Comparison of ENCODE assay signal across 22 cellular contexts in genomic region chr2:167640096-167640495, GRCh38.
"Had no signal": no experiment of that assay in that cellular context is flagged by ENCODE, and none has a peak within 500 bp of the region (broad histone marks: within the 10 kb centered on the region; RNA-seq: fewer than 3 reads in every experiment).

No MANE protein-coding gene starts in this region.

- H3K36me3 ChIP-seq: colonic mucosa, esophagus muscularis mucosa, esophagus squamous epithelium, gastrocnemius medialis, gastroesophageal sphincter, heart left ventricle, heart right ventricle had no signal

- H3K27me3 ChIP-seq: colonic mucosa, dorsolateral prefrontal cortex, esophagus muscularis mucosa, esophagus squamous epithelium, foreskin keratinocyte, gastrocnemius medialis, gastroesophageal sphincter, heart left ventricle, heart right ventricle had no signal

- H3K4me1 ChIP-seq: colonic mucosa, esophagus muscularis mucosa, esophagus squamous epithelium, foreskin keratinocyte, gastrocnemius medialis, gastroesophageal sphincter, heart left ventricle, heart right ventricle had no signal

- H3K4me3 ChIP-seq: colonic mucosa, coronary artery, dorsolateral prefrontal cortex, esophagus muscularis mucosa, esophagus squamous epithelium, gastrocnemius medialis, gastroesophageal sphincter, heart left ventricle, heart right ventricle had no signal

- DNase-seq: colonic mucosa; cortex of kidney; dermis blood vessel endothelial cell; dorsolateral prefrontal cortex; effector CD4-positive, alpha-beta T cell; effector CD8-positive, alpha-beta T cell; effector memory CD4-positive, alpha-beta T cell; effector memory CD8-positive, alpha-beta T cell; endodermal cell; erythroblast; esophagus squamous epithelium; foreskin fibroblast; foreskin keratinocyte; foreskin melanocyte; gastrocnemius medialis; glutamatergic neuron; heart left ventricle; heart right ventricle had no signal

- H3K27ac ChIP-seq: colonic mucosa, coronary artery, dorsolateral prefrontal cortex, epithelial cell of prostate, esophagus muscularis mucosa, esophagus squamous epithelium, foreskin keratinocyte, gastrocnemius medialis, gastroesophageal sphincter, heart left ventricle, heart right ventricle had no signal

- H3K9me3 ChIP-seq: colonic mucosa, esophagus squamous epithelium, gastrocnemius medialis had no signal
